ENCODE assay signal across 1 cellular context in the genomic region with DNA sequence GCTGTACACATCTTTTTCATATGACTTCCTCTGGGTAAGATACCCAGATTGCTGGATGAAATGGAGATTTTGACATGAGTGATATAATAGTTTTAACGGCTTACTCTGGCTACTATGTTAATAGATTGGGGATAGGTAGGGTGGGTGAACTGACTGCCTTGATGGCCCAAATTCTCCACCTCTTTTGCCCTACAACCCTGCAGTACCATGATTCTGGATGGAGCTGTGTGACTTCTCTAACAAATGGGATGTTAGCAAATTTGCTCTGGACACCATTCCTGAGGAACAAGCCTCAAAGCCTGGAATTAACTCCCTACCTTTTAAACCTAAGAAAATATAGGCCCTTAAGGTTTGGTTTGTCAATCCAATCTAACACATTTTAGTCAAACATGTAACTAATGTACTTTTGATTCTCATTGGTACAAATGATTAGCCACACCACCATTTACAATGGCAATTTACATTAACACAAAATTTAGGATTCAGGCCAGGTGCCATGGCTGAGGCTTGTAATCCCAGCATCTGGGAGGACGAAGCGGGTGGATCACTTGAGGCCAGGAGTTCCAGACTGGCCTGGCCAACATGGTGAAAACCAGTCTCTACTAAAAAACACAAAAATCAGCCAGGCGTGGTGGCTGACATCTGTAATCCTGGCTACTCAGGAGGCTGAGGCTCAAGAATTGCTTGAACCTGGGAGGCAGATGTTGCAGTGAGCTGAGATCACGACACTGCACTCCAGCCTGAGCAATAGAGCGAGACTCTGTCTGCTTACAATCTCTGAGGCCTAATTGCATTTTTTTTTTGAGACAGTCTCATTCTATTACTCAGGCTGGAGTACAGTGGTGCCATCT.
A peak's percentile ranks its signal among the peaks of the same experiment; 100 is the strongest.
TF ChIP-seq lines count a peak whose summit lies in the region.

No MANE protein-coding gene starts in this region.

TF ChIP-seq in GM12891, 5 proteins besides CTCF, POLR2A, EP300 and RAD21:
- TF ChIP-seq POLR2AphosphoS5 (IDR thresholded peaks at IDR 0.05; ENCODE audit: low read depth, low read length) (peak; percentile 66), POU2F2 (IDR thresholded peaks at IDR 0.05; ENCODE audit: low read depth, low read length) (no peak), PAX5 (IDR thresholded peaks at IDR 0.05; ENCODE audit: insufficient read depth, low read length, severe bottlenecking) (no peak)
